Comparison of ENCODE assay signal across 16 cellular contexts in genomic region chr2:25697559-25698341, GRCh38. TPM values are rescaled to one million over a fixed set of nuclear protein-coding genes. Genes with fewer than 3 reads are reported as not detected.
DNase-seq lines count a peak whose midpoint lies in the region; ATAC-seq, FAIRE-seq and TF ChIP-seq lines count a peak whose summit lies in the region.
"Had no signal": no experiment of that assay in that cellular context is flagged by ENCODE, and none has a peak within 500 bp of the region (broad histone marks: within the 10 kb centered on the region; RNA-seq: fewer than 3 reads in every experiment).

No MANE protein-coding gene starts in this region.

- ATAC-seq in GM19023 (IDR thresholded peaks at IDR 0.05; ENCODE audit: unreplicated experiment) (no peak), HG03108 (IDR thresholded peaks at IDR 0.05; ENCODE audit: unreplicated experiment) (no peak)

- H4K91ac ChIP-seq in H9 (ENCODE audit: insufficient read length, low read depth, low read length) (no peak overlapping the region), mesenchymal stem cell (ENCODE audit: low read length) (no peak overlapping the region)

- no peaks in the 10 kb centered on the region for H3K9me3 Mint-ChIP-seq in H9
- no peaks in the 10 kb centered on the region for H3K9me3 Mint-ChIP-seq in astrocyte (ENCODE audit: unreplicated experiment)
- no peaks in the 10 kb centered on the region for H3K9me3 Mint-ChIP-seq in osteocyte (ENCODE audit: unreplicated experiment)

- H3K9ac ChIP-seq in H9 (ENCODE audit: extremely low read depth, insufficient read length, low read length) (no peak overlapping the region), astrocyte (ENCODE audit: low read length) (no peak overlapping the region), mesenchymal stem cell (ENCODE audit: low read length) (no peak overlapping the region)

- H3K27me3 ChIP-seq in AG04450 (ENCODE audit: control insufficient read depth, insufficient read depth, low read length) (peaks cover 12% of the 10 kb centered on the region), H9 (ENCODE audit: insufficient read depth, low read length) (no peaks in the 10 kb centered on the region), astrocyte (ENCODE audit: insufficient read depth, low read length) (peaks cover 9% of the 10 kb centered on the region), mesenchymal stem cell (ENCODE audit: control insufficient read depth in 1 of 2, insufficient read depth in 1 of 2, low read length in 2 of 2) (peaks cover 4 to 42% of the 10 kb centered on the region in 2 experiments)

- H3K18ac ChIP-seq in H9 (ENCODE audit: insufficient read length, low read depth, low read length), result no peak overlapping the region
- H3K18ac ChIP-seq in mesenchymal stem cell (ENCODE audit: low read depth in 1 of 2, low read length in 2 of 2), result no peak overlapping the region

- no peaks in the 10 kb centered on the region for H3K23me2 ChIP-seq in H9 (ENCODE audit: insufficient read length, low read depth, low read length, poor library complexity, severe bottlenecking)

- H3K9me3 ChIP-seq in AG04450 (ENCODE audit: control insufficient read depth, insufficient read depth, low read length), result no peaks in the 10 kb centered on the region
- no peaks in the 10 kb centered on the region for H3K9me3 ChIP-seq in H9 (ENCODE audit: control insufficient read depth, low read depth, low read length)
- H3K9me3 ChIP-seq in astrocyte (ENCODE audit: insufficient read depth, low read depth, low read length), result no peaks in the 10 kb centered on the region
- no peaks in the 10 kb centered on the region for H3K9me3 ChIP-seq in mesenchymal stem cell (ENCODE audit: control insufficient read depth, low read length)
- H3K9me3 ChIP-seq: prostate gland had no signal

- TF ChIP-seq CTCF in AG04450 (IDR thresholded peaks at IDR 0.05; ENCODE audit: low read depth, low read length) (no peak), H9 (conservative IDR thresholded peaks at IDR 0.05) (no peak), astrocyte (IDR thresholded peaks at IDR 0.05; ENCODE audit: insufficient read depth, low read depth, low read length) (no peak), osteocyte (IDR thresholded peaks at IDR 0.05) (no peak)

- H3K36me3 Mint-ChIP-seq in H9 (ENCODE audit: insufficient read depth in 1 of 3, low read depth in 3 of 3) (no peaks in the 10 kb centered on the region), astrocyte (ENCODE audit: low read depth, unreplicated experiment) (no peaks in the 10 kb centered on the region), osteocyte (ENCODE audit: unreplicated experiment) (no peaks in the 10 kb centered on the region)

- H3K27ac ChIP-seq in AG04450 (ENCODE audit: low read depth, low read length) (no peak overlapping the region), H9 (ENCODE audit: insufficient read length, low read depth, low read length) (no peak overlapping the region), astrocyte (ENCODE audit: low read depth, low read length) (no peak overlapping the region), mesenchymal stem cell (ENCODE audit: low read length, poor library complexity, severe bottlenecking) (no peak overlapping the region)
- H3K27ac ChIP-seq: prostate gland had no signal

- H3K23ac ChIP-seq in H9 (ENCODE audit: insufficient read length, low read depth, low read length) (no peak overlapping the region), mesenchymal stem cell (ENCODE audit: low read length in 2 of 2) (no peak overlapping the region)

- H3K4me1 Mint-ChIP-seq in H9 (peaks cover 2 to 3% of the 10 kb centered on the region in 2 experiments; a peak in 2 of 4 replicates), astrocyte (ENCODE audit: low read depth, unreplicated experiment) (no peaks in the 10 kb centered on the region), osteocyte (ENCODE audit: unreplicated experiment) (peaks cover 2% of the 10 kb centered on the region)

- DNase-seq in AG04450 (ENCODE audit: low read depth, low spot score) (no peak), H9 (peak; percentile 49), astrocyte (ENCODE audit: low read depth) (no peak), mesenchymal stem cell (no peak), osteocyte (ENCODE audit: extremely low spot score, unreplicated experiment) (no peak), H54 (ENCODE audit: insufficient read length, low spot score) (no peak)
- DNase-seq: central memory CD4-positive, alpha-beta T cell; midbrain; NCI-H1436 treated with DMSO at 0.1 percent for 48 hours; OCI-M1; stimulated activated CD4-positive, alpha-beta T cell treated with anti-CD3 and anti-CD28 coated beads, Interleukin-4, amount 100 ng/mL, for 1 hour; stimulated activated naive CD4-positive, alpha-beta T cell treated with Interleukin-2 at 50 U/mL for 16 hours had no signal

- H2BK5ac ChIP-seq in H9 (ENCODE audit: insufficient read length, low read length) (no peak overlapping the region), mesenchymal stem cell (ENCODE audit: low read depth, low read length, poor library complexity, severe bottlenecking) (no peak overlapping the region)

- POLR2A ChIA-PET in AG04450 (lab: Yijun Ruan, JAX), result no interaction called here

- H4K20me1 ChIP-seq in H9 (ENCODE audit: control insufficient read depth, insufficient read depth, insufficient read length) (no peaks in the 10 kb centered on the region), astrocyte (ENCODE audit: insufficient read depth, low read length) (no peaks in the 10 kb centered on the region)

- CTCF ChIA-PET in AG04450 (lab: Charles Lee), result interaction anchor here (0.6 to 4.9 kb wide), 7 partner anchors 8 to 336 kb away, joined by 3 to 62 read pairs (median 3); no protein-coding TSS in a partner anchor

- no peaks in the 10 kb centered on the region for H3K79me2 ChIP-seq in H9 (ENCODE audit: insufficient read depth, low read length)
- H3K79me2 ChIP-seq in astrocyte (ENCODE audit: insufficient read depth, low read length), result no peaks in the 10 kb centered on the region

- H3K4me3 Mint-ChIP-seq in H9 (no peak overlapping the region), astrocyte (ENCODE audit: unreplicated experiment) (no peak overlapping the region), osteocyte (ENCODE audit: unreplicated experiment) (no peak overlapping the region)
- H3K4me3 Mint-ChIP-seq: B cell had no signal

- no peak overlapping the region for H3K56ac ChIP-seq in H9 (ENCODE audit: insufficient read length, low read depth, low read length)

- H3K27me3 Mint-ChIP-seq in H9 (ENCODE audit: low read depth) (0 out of 2 replicates have a peak, but pooled peaks cover 2% of the 10 kb centered on the region), astrocyte (ENCODE audit: low read depth, unreplicated experiment) (peaks cover 4% of the 10 kb centered on the region), osteocyte (ENCODE audit: unreplicated experiment) (no peaks in the 10 kb centered on the region)
- H3K27me3 Mint-ChIP-seq: B cell had no signal

- no peak overlapping the region for H2BK12ac ChIP-seq in H9 (ENCODE audit: insufficient read length, low read depth, low read length)
- H2BK12ac ChIP-seq in mesenchymal stem cell (ENCODE audit: low read length in 2 of 2), result no peak overlapping the region

- H3K4ac ChIP-seq in H9 (ENCODE audit: low read depth, low read length) (no peak overlapping the region), mesenchymal stem cell (ENCODE audit: low read depth in 1 of 2, low read length in 2 of 2) (no peak overlapping the region)

- no peak overlapping the region for H2BK20ac ChIP-seq in H9 (ENCODE audit: low read depth, low read length, poor library complexity, severe bottlenecking)

- H3K36me3 ChIP-seq in astrocyte (ENCODE audit: insufficient read depth, low read length) (no peaks in the 10 kb centered on the region), mesenchymal stem cell (ENCODE audit: control insufficient read depth in 1 of 2, insufficient read depth in 2 of 2, low read depth in 1 of 2, low read length in 2 of 2) (no peaks in the 10 kb centered on the region)
- H3K36me3 ChIP-seq: prostate gland had no signal

- H2AFZ ChIP-seq in H9 (ENCODE audit: low read length) (peak overlapping the region; percentile 26), astrocyte (ENCODE audit: low read depth, low read length) (peak overlapping the region; percentile 53), mesenchymal stem cell (ENCODE audit: low read depth, low read length) (peak overlapping the region; percentile 73)

- H3K79me1 ChIP-seq in H9 (ENCODE audit: insufficient read depth, low read depth, low read length, poor library complexity, severe bottlenecking) (no peaks in the 10 kb centered on the region), mesenchymal stem cell (replicated peaks; ENCODE audit: low read length, poor library complexity, severe bottlenecking) (no peaks in the 10 kb centered on the region)

- H3K4me2 ChIP-seq in H9 (ENCODE audit: insufficient read depth, insufficient read length, low read length) (peak overlapping the region; percentile 37), astrocyte (ENCODE audit: low read length) (peak overlapping the region; percentile 57), mesenchymal stem cell (ENCODE audit: low read length, poor library complexity, severe bottlenecking) (no peak overlapping the region)

- H4K5ac ChIP-seq in H9 (ENCODE audit: insufficient read length, low read depth, low read length), result no peak overlapping the region

- FAIRE-seq in astrocyte (lab: Jason Lieb, UNC), result no peak
- FAIRE-seq in H54 (lab: Jason Lieb, UNC), result no peak

- H4K8ac ChIP-seq in H9 (replicated peaks; ENCODE audit: insufficient read length, low read depth, low read length) (no peak overlapping the region), mesenchymal stem cell (ENCODE audit: low read length) (peak overlapping the region; percentile 65)

- H2BK15ac ChIP-seq in H9 (ENCODE audit: low read depth, low read length) (no peak overlapping the region), mesenchymal stem cell (ENCODE audit: low read depth, poor library complexity, severe bottlenecking) (no peak overlapping the region)

- no peak for TF ChIP-seq POLR2A in H54 (IDR thresholded peaks at IDR 0.05; ENCODE audit: low read depth, low read length)

- WGBS in H9 (ENCODE audit: extremely low coverage, insufficient read length, low lambda C conversion rate), result no CpG with 5 or more reads among the region's 17 CpGs
- WGBS in mesenchymal stem cell, result 42% methylated on average over 17 of the region's 17 CpGs

- H3K14ac ChIP-seq in H9 (ENCODE audit: insufficient read depth, low read length), result 0 out of 2 replicates have a peak overlapping the region, but pooled peaks have one; percentile 4
- H3K14ac ChIP-seq in mesenchymal stem cell (ENCODE audit: low read length in 2 of 2), result peak overlapping the region in 1 of 2 experiments; percentile 62

- H2AK5ac ChIP-seq in H9 (ENCODE audit: insufficient read length, low read length) (no peak overlapping the region), mesenchymal stem cell (ENCODE audit: low read length, severe bottlenecking) (no peak overlapping the region)

- no peak overlapping the region for H3T11ph ChIP-seq in H9 (ENCODE audit: low read length)

- H2BK120ac ChIP-seq in H9 (ENCODE audit: low read depth, low read length, poor library complexity, severe bottlenecking) (no peak overlapping the region), mesenchymal stem cell (ENCODE audit: low read depth, low read length) (no peak overlapping the region)

- H3K4me3 ChIP-seq in AG04450 (ENCODE audit: low read depth, low read length) (peak overlapping the region; percentile 33), astrocyte (ENCODE audit: insufficient read depth, low read depth, low read length) (no peak overlapping the region), mesenchymal stem cell (ENCODE audit: insufficient read depth in 1 of 2, low read depth in 1 of 2, low read length in 2 of 2) (peak overlapping the region in 1 of 2 experiments; percentile 44)
- H3K4me3 ChIP-seq: prostate gland had no signal

- H3K4me1 ChIP-seq in H9 (ENCODE audit: insufficient read depth, low read length) (peaks cover 1% of the 10 kb centered on the region; the same call in 1 of the 2 replicates), astrocyte (ENCODE audit: insufficient read depth, low read length) (peaks cover 15% of the 10 kb centered on the region), mesenchymal stem cell (ENCODE audit: control insufficient read depth, insufficient read depth, low read depth, low read length) (peaks cover 10% of the 10 kb centered on the region)
- H3K4me1 ChIP-seq: prostate gland had no signal

- H3K27ac Mint-ChIP-seq in H9, result no peak overlapping the region
- no peak overlapping the region for H3K27ac Mint-ChIP-seq in astrocyte (ENCODE audit: unreplicated experiment)
- H3K27ac Mint-ChIP-seq in osteocyte (ENCODE audit: unreplicated experiment), result no peak overlapping the region
- H3K27ac Mint-ChIP-seq: B cell had no signal

RNA-seq across cellular contexts. Expression of gene DTNB, which starts 24.4 kb away (rescaled TPM):
- polyA plus RNA-seq in AG04450 (2011; rRNA removed), result 12.1 and 12.5 TPM in 2 replicates
- polyA minus RNA-seq in AG04450 (2011; rRNA and poly(A)+ RNA removed), result 11.6 and 17.3 TPM in 2 replicates
- total RNA-seq in H9 (2021) (26.7 and 31.7 TPM in 2 replicates), astrocyte (5.1 and 5.9 TPM in 2 replicates), osteocyte (19.6 and 20.9 TPM in 2 replicates)
- 2.3 TPM for polyA plus RNA-seq in mesenchymal stem cell (2013, experiment 1 of 2)
- polyA plus RNA-seq in mesenchymal stem cell (2013, experiment 2 of 2), result 3.0 TPM
